1 cellular context compared by ENCODE assay signal in genomic region chr11:99020324-99021225, GRCh38.
TF ChIP-seq lines count a peak whose summit lies in the region.

CNTN5 (plus strand) TSS chr11:99020949.

TF ChIP-seq in K562, 482 proteins besides CTCF, POLR2A, EP300 and RAD21 (continued from another document):
- TF ChIP-seq ZBTB43 (CRISPR knock-in tag; IDR thresholded peaks at IDR 0.05) (no peak), BRF2 (IDR thresholded peaks at IDR 0.05; ENCODE audit: borderline replicate concordance, insufficient read depth, insufficient read length) (no peak), HNRNPLL (IDR thresholded peaks at IDR 0.05; ENCODE audit: low read depth, low read length, poor library complexity, severe bottlenecking) (peak; percentile 62), BCOR (IDR thresholded peaks at IDR 0.05) (no peak), ZNF551 (CRISPR knock-in tag; IDR thresholded peaks at IDR 0.05) (no peak), ZNF384 (IDR thresholded peaks at IDR 0.05; ENCODE audit: low read depth, low read length) (no peak), ETS1 (conservative IDR thresholded peaks at IDR 0.05; ENCODE audit: control insufficient read depth, low read depth, low read length) (no peak), RBFOX2 (IDR thresholded peaks at IDR 0.05; ENCODE audit: low read depth, low read length) (peak; percentile 59), ATF2 (CRISPR knock-in tag; IDR thresholded peaks at IDR 0.05) (no peak), ARID1B (IDR thresholded peaks at IDR 0.05) (no peak), ZNF263 (CRISPR knock-in tag; IDR thresholded peaks at IDR 0.05; ENCODE audit: borderline replicate concordance) (no peak), MTA3 (IDR thresholded peaks at IDR 0.05; ENCODE audit: borderline replicate concordance) (no peak), RAD51 (IDR thresholded peaks at IDR 0.05; ENCODE audit: borderline replicate concordance, low read depth) (no peak), NFYB (IDR thresholded peaks at IDR 0.05; ENCODE audit: extremely low read depth, insufficient read length) (peak; percentile 10), MAZ (CRISPR knock-in tag; conservative IDR thresholded peaks at IDR 0.05 in 1 of 2, IDR thresholded peaks at IDR 0.05 in 1 of 2) (peak in 1 of 2 experiments; percentile 45; a peak in 2 of 4 replicates), ZNF274 (IDR thresholded peaks at IDR 0.05; ENCODE audit: borderline replicate concordance, low read depth, low read length) (no peak), TFAP4 (CRISPR knock-in tag; IDR thresholded peaks at IDR 0.05; ENCODE audit: borderline replicate concordance) (no peak), ZNF121 (CRISPR knock-in tag; conservative IDR thresholded peaks at IDR 0.05) (no peak), ESRRA (IDR thresholded peaks at IDR 0.05; ENCODE audit: borderline replicate concordance, low read depth) (no peak), HMG20A (CRISPR knock-in tag; conservative IDR thresholded peaks at IDR 0.05) (no peak), CTBP1 (IDR thresholded peaks at IDR 0.05; ENCODE audit: borderline replicate concordance) (no peak), ELK3 (CRISPR knock-in tag; IDR thresholded peaks at IDR 0.05) (no peak), PURB (CRISPR knock-in tag; IDR thresholded peaks at IDR 0.05; ENCODE audit: low read depth) (no peak), CC2D1A (IDR thresholded peaks at IDR 0.05) (no peak)
TF ChIP-seq in K562: peak in this region for 6.
